In the genomic region with DNA sequence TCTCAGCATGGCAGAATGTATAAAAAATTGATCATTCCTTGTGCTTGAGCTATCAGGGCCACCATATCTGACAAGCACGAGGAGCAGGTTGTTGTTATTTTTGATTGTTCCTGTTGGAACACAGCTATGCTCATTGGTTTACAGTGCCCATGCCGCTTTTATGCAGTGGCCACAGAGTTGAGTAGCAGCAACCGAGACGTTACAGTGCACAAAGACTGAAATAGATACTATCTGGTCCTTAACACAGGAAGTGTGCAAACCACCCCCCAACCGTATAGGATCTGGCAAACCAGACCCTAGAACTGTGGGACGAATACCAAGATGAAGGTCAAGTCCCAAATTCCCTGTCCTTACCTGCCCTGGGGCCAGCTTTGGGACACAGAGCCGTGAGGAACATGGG, we compare ENCODE assay signal across 29 cellular contexts.
"Had no signal": no experiment of that assay in that cellular context is flagged by ENCODE, and none has a peak within 500 bp of the region (broad histone marks: within the 10 kb centered on the region; RNA-seq: fewer than 3 reads in every experiment).

No MANE protein-coding gene starts in this region.

- H3K4me3 Mint-ChIP-seq: naive thymus-derived CD4-positive, alpha-beta T cell; nephron; neural progenitor cell; stimulated activated effector memory CD8-positive, alpha-beta T cell treated with anti-CD3 and anti-CD28 coated beads, Interleukin-12 subunit alpha, Interleukin-12 subunit beta, amount 100 ng/mL, for 72 hours; type B pancreatic cell had no signal

- ATAC-seq: heart right ventricle; left cardiac atrium; left lung; naive thymus-derived CD4-positive, alpha-beta T cell; right cardiac atrium; stimulated activated effector memory CD8-positive, alpha-beta T cell treated with anti-CD3 and anti-CD28 coated beads, Interleukin-12 subunit alpha, Interleukin-12 subunit beta, amount 100 ng/mL, for 72 hours had no signal

- H3K27ac Mint-ChIP-seq: nephron; neural progenitor cell; stimulated activated effector memory CD8-positive, alpha-beta T cell treated with anti-CD3 and anti-CD28 coated beads, Interleukin-12 subunit alpha, Interleukin-12 subunit beta, amount 100 ng/mL, for 72 hours; type B pancreatic cell had no signal

- H3K36me3 Mint-ChIP-seq: neural progenitor cell; stimulated activated effector memory CD8-positive, alpha-beta T cell treated with anti-CD3 and anti-CD28 coated beads, Interleukin-12 subunit alpha, Interleukin-12 subunit beta, amount 100 ng/mL, for 72 hours; type B pancreatic cell had no signal

- H3K27ac ChIP-seq: coronary artery, esophagus squamous epithelium, heart right ventricle, left lung, neural progenitor cell, ovary, psoas muscle, sigmoid colon, testis, tibial artery had no signal

- H3K9me3 Mint-ChIP-seq: nephron; neural progenitor cell; stimulated activated effector memory CD8-positive, alpha-beta T cell treated with anti-CD3 and anti-CD28 coated beads, Interleukin-12 subunit alpha, Interleukin-12 subunit beta, amount 100 ng/mL, for 72 hours; type B pancreatic cell had no signal

- H3K36me3 ChIP-seq: esophagus squamous epithelium, heart right ventricle, left lung, neural progenitor cell, ovary, sigmoid colon, tibial artery had no signal

- H3K4me3 ChIP-seq: coronary artery, esophagus squamous epithelium, heart right ventricle, left lung, neural progenitor cell, ovary, psoas muscle, sigmoid colon, testis, tibial artery had no signal

- H3K4me2 ChIP-seq: neural progenitor cell had no signal

- H3K27me3 ChIP-seq: esophagus squamous epithelium, heart right ventricle, left lung, neural progenitor cell, ovary, sigmoid colon, testis, tibial artery had no signal

- H3K9ac ChIP-seq: neural progenitor cell had no signal

- H3K4me1 ChIP-seq: left lung had no signal

- DNase-seq: dermis blood vessel endothelial cell; effector memory CD4-positive, alpha-beta T cell; esophagus squamous epithelium; foreskin melanocyte; glutamatergic neuron; heart right ventricle; hippocampal formation; left cardiac atrium; left lung; mesendoderm; midbrain; naive thymus-derived CD4-positive, alpha-beta T cell; nucleus accumbens; ovary; posterior cingulate gyrus; psoas muscle; right cardiac atrium; sigmoid colon; stimulated activated CD4-positive, alpha-beta T cell treated with anti-CD3 and anti-CD28 coated beads, Interleukin-2, amount 100 ng/mL, for 24 hours; stimulated activated CD4-positive, alpha-beta T cell treated with anti-CD3 and anti-CD28 coated beads, Interleukin-4, amount 100 ng/mL, for 24 hours; stimulated activated naive CD4-positive, alpha-beta T cell treated with Interleukin-2 at 50 U/mL for 16 hours; substantia nigra; testis; tibial artery had no signal

- H3K9me3 ChIP-seq: esophagus squamous epithelium, ovary, psoas muscle, testis had no signal

- H2AFZ ChIP-seq: neural progenitor cell had no signal

- H3K27me3 Mint-ChIP-seq: type B pancreatic cell had no signal
